In genomic region chr14:73725116-73726024, GRCh38 we compare ENCODE assay signal across 9 cellular contexts. TPM values are rescaled to one million over a fixed set of nuclear protein-coding genes. Genes with fewer than 3 reads are reported as not detected.
DNase-seq lines count a peak whose midpoint lies in the region; ATAC-seq and TF ChIP-seq lines count a peak whose summit lies in the region.
"Had no signal": no experiment of that assay in that cellular context is flagged by ENCODE, and none has a peak within 500 bp of the region (broad histone marks: within the 10 kb centered on the region; RNA-seq: fewer than 3 reads in every experiment).

No MANE protein-coding gene starts in this region.

- H3K27me3 Mint-ChIP-seq in CD4-positive, alpha-beta T cell, result no peaks in the 10 kb centered on the region
- no peaks in the 10 kb centered on the region for H3K27me3 Mint-ChIP-seq in endodermal cell (ENCODE audit: insufficient read depth)

- peak overlapping the region; percentile 37 for H3K27ac ChIP-seq in CD4-positive, alpha-beta T cell (ENCODE audit: low read depth, low read length)
- H3K27ac ChIP-seq in PC-3 (ENCODE audit: low read length) (peak overlapping the region; percentile 70), endodermal cell (ENCODE audit: low read depth, low read length) (peak overlapping the region; percentile 78)
- H3K27ac ChIP-seq: SJSA1 had no signal

- intact Hi-C loops in CD4-positive, alpha-beta T cell (cut with DNase I, micrococcal nuclease), result loop anchor here (5.0 to 10.0 kb wide), 2 partner anchors 159 to 312 kb away; partner anchors contain the start of gene ZNF410 (in 1 of the 2)
- intact Hi-C loops in PC-3 (cut with micrococcal nuclease) (loop anchor here (10.0 kb wide), 1 partner anchor 309 kb away; no protein-coding TSS in a partner anchor), sciatic nerve (cut with DNase I) (loop anchor here (5.0 to 10.0 kb wide), 2 partner anchors 102 to 219 kb away; no protein-coding TSS in a partner anchor)

- H3K4me2 ChIP-seq in PC-3 (ENCODE audit: low read length), result peak overlapping the region; percentile 34; the same call in 1 of the 2 replicates

- peaks cover 6% of the 10 kb centered on the region for H3F3A ChIP-seq in PC-3 (ENCODE audit: low read length, unreplicated experiment)

- POLR2A ChIA-PET in CD4-positive, alpha-beta T cell (lab: Charles Lee), result interaction anchor here (0.6 to 2.7 kb wide), 2 partner anchors 30 to 34 kb away, joined by 3 to 14 read pairs; a partner anchor contains a TSS
- POLR2A ChIA-PET in PC-3 (lab: Charles Lee; ENCODE audit: unreplicated experiment), result interaction anchor here (0.7 kb wide), 1 partner anchor 60 kb away, joined by 5 read pairs; no protein-coding TSS in a partner anchor

- H3K9me3 Mint-ChIP-seq in CD4-positive, alpha-beta T cell, result no peaks in the 10 kb centered on the region
- H3K9me3 Mint-ChIP-seq in endodermal cell, result no peaks in the 10 kb centered on the region

- H3K36me3 ChIP-seq in PC-3 (ENCODE audit: low read depth, low read length) (peaks cover 71% of the 10 kb centered on the region), endodermal cell (ENCODE audit: control insufficient read depth, insufficient read depth, low read length) (peaks cover 69% of the 10 kb centered on the region)

- H3K4me1 Mint-ChIP-seq in CD4-positive, alpha-beta T cell (ENCODE audit: low read depth), result peaks cover 22% of the 10 kb centered on the region
- H3K4me1 Mint-ChIP-seq in endodermal cell, result peaks cover 21% of the 10 kb centered on the region

- 79 to 89% methylated on average over 7 to 8 of the region's 8 CpGs for WGBS in endodermal cell (ENCODE audit: insufficient coverage in 1 of 2, insufficient read length in 1 of 2), 2 experiments

- H3K4me1 ChIP-seq in PC-3 (ENCODE audit: insufficient read depth, low read length) (peaks cover 44% of the 10 kb centered on the region), endodermal cell (ENCODE audit: control insufficient read depth, insufficient read depth, low read length) (peaks cover 19% of the 10 kb centered on the region)

- H3K79me2 ChIP-seq in PC-3 (ENCODE audit: low read length), result peaks cover 14% of the 10 kb centered on the region

- H3K9ac ChIP-seq in PC-3 (ENCODE audit: low read length), result no peak overlapping the region
- no peak overlapping the region for H3K9ac ChIP-seq in endodermal cell (ENCODE audit: extremely low read depth, low read length, poor library complexity, severe bottlenecking)

- no peak for TF ChIP-seq CTCF in CD4-positive, alpha-beta T cell (IDR thresholded peaks at IDR 0.05)
- TF ChIP-seq CTCF in PC-3 (conservative IDR thresholded peaks at IDR 0.05; ENCODE audit: low read depth, low read length) (no peak), endodermal cell (conservative IDR thresholded peaks at IDR 0.05) (no peak)

- no peak overlapping the region for H3K4me3 Mint-ChIP-seq in CD4-positive, alpha-beta T cell
- no peak overlapping the region for H3K4me3 Mint-ChIP-seq in endodermal cell

- H3K9me3 ChIP-seq in CD4-positive, alpha-beta T cell (ENCODE audit: control insufficient read depth, low read length), result no peaks in the 10 kb centered on the region
- H3K9me3 ChIP-seq in PC-3 (ENCODE audit: low read length), result no peaks in the 10 kb centered on the region
- H3K9me3 ChIP-seq in endodermal cell (ENCODE audit: control insufficient read depth, low read length), result no peaks in the 10 kb centered on the region
- H3K9me3 ChIP-seq: SJSA1 had no signal

- H3K9me2 ChIP-seq in PC-3 (replicated peaks; ENCODE audit: low read length), result no peaks in the 10 kb centered on the region

- ATAC-seq in CD4-positive, alpha-beta T cell (ENCODE audit: poor library complexity), result no peak
- no peak for ATAC-seq in PC-3
- ATAC-seq in sciatic nerve, result no peak
- ATAC-seq in HG03025 (IDR thresholded peaks at IDR 0.05; ENCODE audit: low FRiP score, unreplicated experiment), result no peak

- no TSS peak for BruUV-seq in PC-3 (replicated peaks; lab: Mats Ljungman, UMichigan)

- no peaks in the 10 kb centered on the region for H4K20me1 ChIP-seq in PC-3 (ENCODE audit: low read length)

- CTCF ChIA-PET in CD4-positive, alpha-beta T cell (lab: Charles Lee), result interaction anchor here (1.0 kb wide), 1 partner anchor 100 kb away, joined by 4 read pairs; no protein-coding TSS in a partner anchor
- CTCF ChIA-PET in PC-3 (lab: Charles Lee), result interaction anchor here (0.6 kb wide), 1 partner anchor 18 kb away, joined by 3 read pairs; no protein-coding TSS in a partner anchor

- no peaks in the 10 kb centered on the region for H3K27me3 ChIP-seq in CD4-positive, alpha-beta T cell (ENCODE audit: control insufficient read depth, insufficient read depth, low read length)
- H3K27me3 ChIP-seq in PC-3 (ENCODE audit: low read length) (no peaks in the 10 kb centered on the region), endodermal cell (ENCODE audit: control insufficient read depth, insufficient read depth, low read length, poor library complexity, severe bottlenecking) (no peaks in the 10 kb centered on the region)
- H3K27me3 ChIP-seq: SJSA1 had no signal

- no peak overlapping the region for H2AFZ ChIP-seq in PC-3 (ENCODE audit: low read length)

- DNase-seq in CD4-positive, alpha-beta T cell, result no peak
- DNase-seq in PC-3 (no peak), endodermal cell (peak; percentile 51), sciatic nerve (ENCODE audit: low spot score) (peak; percentile 67), AML-193 (lab: John Stamatoyannopoulos, UW) (no peak), UCSD-AML1 (lab: John Stamatoyannopoulos, UW; ENCODE audit: unreplicated experiment) (no peak), T-helper 9 cell (no peak)

- H3K27ac Mint-ChIP-seq in CD4-positive, alpha-beta T cell, result peak overlapping the region; percentile 17
- H3K27ac Mint-ChIP-seq in endodermal cell, result peak overlapping the region; percentile 21

- H3K4me3 ChIP-seq in PC-3 (ENCODE audit: low read length), result no peak overlapping the region
- no peak overlapping the region for H3K4me3 ChIP-seq in endodermal cell (ENCODE audit: low read length)
- H3K4me3 ChIP-seq: SJSA1 had no signal

- H3K36me3 Mint-ChIP-seq in CD4-positive, alpha-beta T cell (ENCODE audit: low read depth), result peaks cover 86% of the 10 kb centered on the region
- peaks cover 57% of the 10 kb centered on the region for H3K36me3 Mint-ChIP-seq in endodermal cell (ENCODE audit: low read depth)

RNA-seq across cellular contexts. Expression of gene PNMA1, which starts 11.2 kb away (rescaled TPM):
- 10 to 100 TPM; 52.6 to 55.9 TPM for total RNA-seq in CD4-positive, alpha-beta T cell
- 30.8 and 36.7 TPM in 2 replicates for total RNA-seq in PC-3 (2014; rRNA removed)
- total RNA-seq in endodermal cell, result 10 to 100 TPM; 66.9 to 70.4 TPM
- polyA plus RNA-seq in endodermal cell (2013, experiment 1 of 2), result 114 TPM
- 103 TPM for polyA plus RNA-seq in endodermal cell (2013, experiment 2 of 2)
- 46.1 TPM for total RNA-seq in sciatic nerve

Comparison
In these comparisons a context has a peak if more than half of its experiments do, and no peak if none do; other contexts are left out.
1. DNase-seq: peak in endodermal cell (single experiment) and sciatic nerve (single experiment); none in CD4-positive, alpha-beta T cell (0 of 10), PC-3 (single experiment), AML-193 (0 of 2), UCSD-AML1 (single experiment) and T-helper 9 cell (single experiment).
2. Peak in every context shown above with its lines, with median percentiles within 50 percentile points of each other: H3K27ac ChIP-seq.